In the genomic region with DNA sequence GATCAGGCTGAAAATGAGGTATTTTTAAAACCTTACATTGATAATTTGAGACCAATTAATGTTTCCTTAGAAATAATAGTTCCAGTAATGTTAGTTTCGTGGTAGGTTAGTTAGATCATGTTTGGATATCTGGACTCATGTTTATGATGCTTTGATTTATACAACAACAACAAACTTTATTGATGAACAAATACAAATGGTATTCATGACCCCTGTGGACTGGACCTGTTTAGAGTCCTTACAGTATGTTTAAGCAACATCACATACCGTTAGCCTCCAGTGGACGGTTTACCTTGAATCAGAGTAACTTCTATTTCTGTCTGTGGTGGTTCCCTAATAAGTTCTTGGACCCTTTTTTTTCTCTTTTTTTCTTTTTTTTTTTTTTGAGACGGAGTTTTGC, we compare ENCODE assay signal across 1 cellular context.
A peak's percentile ranks its signal among the peaks of the same experiment; 100 is the strongest.
TF ChIP-seq lines count a peak whose summit lies in the region.

No MANE protein-coding gene starts in this region.

TF ChIP-seq in K562, 482 proteins besides CTCF, POLR2A, EP300 and RAD21:
- TF ChIP-seq, protein P1, sequence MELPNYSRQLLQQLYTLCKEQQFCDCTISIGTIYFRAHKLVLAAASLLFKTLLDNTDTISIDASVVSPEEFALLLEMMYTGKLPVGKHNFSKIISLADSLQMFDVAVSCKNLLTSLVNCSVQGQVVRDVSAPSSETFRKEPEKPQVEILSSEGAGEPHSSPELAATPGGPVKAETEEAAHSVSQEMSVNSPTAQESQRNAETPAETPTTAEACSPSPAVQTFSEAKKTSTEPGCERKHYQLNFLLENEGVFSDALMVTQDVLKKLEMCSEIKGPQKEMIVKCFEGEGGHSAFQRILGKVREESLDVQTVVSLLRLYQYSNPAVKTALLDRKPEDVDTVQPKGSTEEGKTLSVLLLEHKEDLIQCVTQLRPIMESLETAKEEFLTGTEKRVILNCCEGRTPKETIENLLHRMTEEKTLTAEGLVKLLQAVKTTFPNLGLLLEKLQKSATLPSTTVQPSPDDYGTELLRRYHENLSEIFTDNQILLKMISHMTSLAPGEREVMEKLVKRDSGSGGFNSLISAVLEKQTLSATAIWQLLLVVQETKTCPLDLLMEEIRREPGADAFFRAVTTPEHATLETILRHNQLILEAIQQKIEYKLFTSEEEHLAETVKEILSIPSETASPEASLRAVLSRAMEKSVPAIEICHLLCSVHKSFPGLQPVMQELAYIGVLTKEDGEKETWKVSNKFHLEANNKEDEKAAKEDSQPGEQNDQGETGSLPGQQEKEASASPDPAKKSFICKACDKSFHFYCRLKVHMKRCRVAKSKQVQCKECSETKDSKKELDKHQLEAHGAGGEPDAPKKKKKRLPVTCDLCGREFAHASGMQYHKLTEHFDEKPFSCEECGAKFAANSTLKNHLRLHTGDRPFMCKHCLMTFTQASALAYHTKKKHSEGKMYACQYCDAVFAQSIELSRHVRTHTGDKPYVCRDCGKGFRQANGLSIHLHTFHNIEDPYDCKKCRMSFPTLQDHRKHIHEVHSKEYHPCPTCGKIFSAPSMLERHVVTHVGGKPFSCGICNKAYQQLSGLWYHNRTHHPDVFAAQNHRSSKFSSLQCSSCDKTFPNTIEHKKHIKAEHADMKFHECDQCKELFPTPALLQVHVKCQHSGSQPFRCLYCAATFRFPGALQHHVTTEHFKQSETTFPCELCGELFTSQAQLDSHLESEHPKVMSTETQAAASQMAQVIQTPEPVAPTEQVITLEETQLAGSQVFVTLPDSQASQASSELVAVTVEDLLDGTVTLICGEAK (IDR thresholded peaks at IDR 0.05): peak; percentile 77
- TF ChIP-seq, protein P1 (CRISPR knock-in tag; IDR thresholded peaks at IDR 0.05): peak; percentile 72; the same call in 1 of the 2 replicates
- no peak for TF ChIP-seq EGR1 (conservative IDR thresholded peaks at IDR 0.05)
